Comparison of ENCODE assay signal across 8 cellular contexts in the genomic region with DNA sequence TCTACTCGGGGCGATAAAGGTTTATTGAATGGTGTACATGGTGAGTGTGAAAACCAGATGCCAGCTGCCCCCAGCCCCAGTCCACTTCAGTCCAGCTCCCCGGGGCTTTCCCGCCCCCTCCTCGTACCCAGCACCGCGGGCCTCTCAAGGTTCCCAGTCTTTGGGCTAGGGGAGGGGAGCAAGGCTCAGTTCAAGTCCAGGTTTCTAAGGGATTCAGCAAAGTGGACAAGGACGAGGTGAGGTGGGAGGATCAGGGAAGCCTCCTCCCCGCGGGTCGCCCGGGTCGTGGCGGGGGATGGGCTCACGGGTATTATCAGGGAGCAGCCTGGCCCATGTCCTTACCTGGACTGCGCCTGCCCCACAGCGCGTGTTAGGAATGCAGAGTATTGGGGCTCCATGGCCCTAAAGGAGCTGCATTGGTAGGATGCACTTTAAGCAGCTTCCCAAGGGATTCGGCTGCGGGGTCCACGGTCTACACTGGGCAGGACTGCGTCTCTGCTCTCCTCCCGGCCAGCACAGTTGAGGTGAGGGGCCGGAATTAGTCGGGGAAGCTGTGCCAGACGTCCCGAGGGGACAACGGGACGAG. TPM values are rescaled to one million over a fixed set of nuclear protein-coding genes. Genes with fewer than 3 reads are reported as not detected.
DNase-seq lines count a peak whose midpoint lies in the region; ATAC-seq, FAIRE-seq and TF ChIP-seq lines count a peak whose summit lies in the region.

No MANE protein-coding gene starts in this region.

- H2AFZ ChIP-seq in Karpas-422 (ENCODE audit: low read length), result peak overlapping the region; percentile 71; the same call in 1 of the 2 replicates

- H3K36me3 Mint-ChIP-seq in naive thymus-derived CD8-positive, alpha-beta T cell, result no peaks in the 10 kb centered on the region

- FAIRE-seq in GM12892 (lab: Jason Lieb, UNC), result peak; percentile 30

- no peak for TF ChIP-seq CTCF in coronary artery (IDR thresholded peaks at IDR 0.05)

- peak overlapping the region; percentile 97 for H3K4me2 ChIP-seq in Karpas-422 (ENCODE audit: low read depth, low read length, poor library complexity, severe bottlenecking)

- ATAC-seq in naive thymus-derived CD8-positive, alpha-beta T cell, result peak in 1 of 2 donors; percentile 0
- ATAC-seq in HG03565 (IDR thresholded peaks at IDR 0.05; ENCODE audit: unreplicated experiment), result no peak

- H3K4me1 ChIP-seq in Karpas-422 (ENCODE audit: low read length), result peaks cover 43% of the 10 kb centered on the region

- POLR2A ChIA-PET in naive thymus-derived CD8-positive, alpha-beta T cell (lab: Charles Lee), result interaction anchor here (0.5 to 6.1 kb wide), 32 partner anchors 10 to 377 kb away, joined by 3 to 97 read pairs (median 4); a partner anchor contains a TSS

- DNase-seq in GM12892 (ENCODE audit: insufficient read length), result no peak
- no peak for DNase-seq in Karpas-422
- no peak for DNase-seq in coronary artery (ENCODE audit: low spot score)
- peak in 1 of 10 donors; percentile 3 for DNase-seq in naive thymus-derived CD8-positive, alpha-beta T cell
- DNase-seq in putamen (ENCODE audit: low spot score), result no peak
- DNase-seq in NCI-H510A treated with DMSO at 0.1 percent for 48 hours (lab: John Stamatoyannopoulos, UW), result no peak
- no peak for DNase-seq in NAMALWA (ENCODE audit: low spot score)

- TF ChIP-seq POLR2A in GM12892 (IDR thresholded peaks at IDR 0.05; ENCODE audit: low read depth, low read length), result no peak

- H3K4me3 Mint-ChIP-seq in naive thymus-derived CD8-positive, alpha-beta T cell, result peak overlapping the region; percentile 86 to 97 (median 95)

- no peaks in the 10 kb centered on the region for H3K27me3 Mint-ChIP-seq in naive thymus-derived CD8-positive, alpha-beta T cell

- peak overlapping the region; percentile 86 for H3K9ac ChIP-seq in Karpas-422 (ENCODE audit: low read length)

- no peaks in the 10 kb centered on the region for H3K9me3 Mint-ChIP-seq in naive thymus-derived CD8-positive, alpha-beta T cell

- H3K27ac ChIP-seq in Karpas-422 (ENCODE audit: low read length) (peak overlapping the region; percentile 56), coronary artery (peak overlapping the region; percentile 96 to 99)

- peak overlapping the region; percentile 89 for H3K4me3 ChIP-seq in Karpas-422 (ENCODE audit: low read length)
- H3K4me3 ChIP-seq in coronary artery, result peak overlapping the region; percentile 99

- no peaks in the 10 kb centered on the region for H3K9me3 ChIP-seq in Karpas-422 (ENCODE audit: low read length)

- H3K4me1 Mint-ChIP-seq in naive thymus-derived CD8-positive, alpha-beta T cell, result peaks cover 11 to 32% (median 24%) of the 10 kb centered on the region in 4 donors

- no peaks in the 10 kb centered on the region for H3K36me3 ChIP-seq in Karpas-422 (ENCODE audit: insufficient read depth, low read length)

- peaks cover 16% of the 10 kb centered on the region; the same call in 1 of the 2 replicates for H4K20me1 ChIP-seq in Karpas-422 (ENCODE audit: insufficient read depth, low read depth, low read length)

- H3K27me3 ChIP-seq in Karpas-422 (ENCODE audit: low read length), result no peaks in the 10 kb centered on the region

- peaks cover 23% of the 10 kb centered on the region for H3K79me2 ChIP-seq in Karpas-422 (ENCODE audit: low read length)

- peak overlapping the region; percentile 72 to 97 (median 93) for H3K27ac Mint-ChIP-seq in naive thymus-derived CD8-positive, alpha-beta T cell

- no peaks in the 10 kb centered on the region for H3K9me2 ChIP-seq in Karpas-422 (replicated peaks; ENCODE audit: insufficient read depth, low read length)

RNA-seq across cellular contexts. Expression of a gene that starts 0.5 kb away (rescaled TPM):
- polyA plus RNA-seq in GM12892 (2012; ENCODE audit: missing spikeins), result 16.2 TPM
- total RNA-seq in Karpas-422 (2014; rRNA removed; shearing (Covaris generic); ENCODE audit: low replicate concordance), result 43.6 and 61.2 TPM in 2 replicates
- 10 to 100 TPM; 75.0 to 79.4 TPM for total RNA-seq in naive thymus-derived CD8-positive, alpha-beta T cell
- polyA plus RNA-seq in naive thymus-derived CD8-positive, alpha-beta T cell, result 1 to 10 TPM; 1.6 to 7.1 (median 4.8) TPM
